In genomic region chr2:61017003-61017555, GRCh38 we compare ENCODE assay signal across 1 cellular context.
TF ChIP-seq lines count a peak whose summit lies in the region.

No MANE protein-coding gene starts in this region.

TF ChIP-seq in GM12878, 131 proteins besides CTCF, POLR2A, EP300 and RAD21 (continued from another document):
- no peak; the same call in 1 of the 2 replicates for TF ChIP-seq BACH1 (IDR thresholded peaks at IDR 0.05; ENCODE audit: borderline replicate concordance)
- peak; percentile 86 for TF ChIP-seq TARDBP (IDR thresholded peaks at IDR 0.05; ENCODE audit: borderline replicate concordance)
- peak; percentile 77 for TF ChIP-seq FOXK2 (IDR thresholded peaks at IDR 0.05)
- peak; percentile 53; the same call in 1 of the 2 replicates for TF ChIP-seq ASH2L (IDR thresholded peaks at IDR 0.05; ENCODE audit: borderline replicate concordance, low read depth)
- TF ChIP-seq ZBTB4 (CRISPR knock-in tag; IDR thresholded peaks at IDR 0.05), result no peak
- TF ChIP-seq NRF1 (conservative IDR thresholded peaks at IDR 0.05; ENCODE audit: low read depth, low read length), result no peak
- TF ChIP-seq IKZF1 (conservative IDR thresholded peaks at IDR 0.05), result peak; percentile 93
- TF ChIP-seq PBX3 (IDR thresholded peaks at IDR 0.05; ENCODE audit: insufficient replicate concordance, low read depth, low read length), result no peak
- peak; percentile 71; the same call in 2 of the 3 replicates for TF ChIP-seq POU2F2 (IDR thresholded peaks at IDR 0.05; ENCODE audit: borderline replicate concordance, low read depth, low read length)
- peak; percentile 96; the same call in 1 of the 2 replicates for TF ChIP-seq WRNIP1 (IDR thresholded peaks at IDR 0.05; ENCODE audit: borderline replicate concordance, low read depth, low read length)
- no peak for TF ChIP-seq ZBTB33 (IDR thresholded peaks at IDR 0.05)
- TF ChIP-seq ZNF622 (IDR thresholded peaks at IDR 0.05), result no peak
- 0 out of 2 replicates have a peak, but pooled peaks have one; percentile 44 for TF ChIP-seq MTA2 (IDR thresholded peaks at IDR 0.05; ENCODE audit: low read depth)
- TF ChIP-seq EGR1 (IDR thresholded peaks at IDR 0.05; ENCODE audit: borderline replicate concordance in 1 of 2, low read depth in 2 of 2, low read length in 2 of 2), result no peak
- peak in 1 of 2 experiments; percentile 53; a peak in 2 of 4 replicates for TF ChIP-seq ETV6 (conservative IDR thresholded peaks at IDR 0.05 in 1 of 2, IDR thresholded peaks at IDR 0.05 in 1 of 2; ENCODE audit: borderline replicate concordance in 1 of 2, low read depth in 1 of 2)
- peak; percentile 64; the same call in 1 of the 2 replicates for TF ChIP-seq CREM (IDR thresholded peaks at IDR 0.05; ENCODE audit: low read depth)
- peak in 1 of 2 experiments; percentile 72; a peak in 1 of 4 replicates for TF ChIP-seq SRF (IDR thresholded peaks at IDR 0.05; ENCODE audit: low read depth in 2 of 2, low read length in 2 of 2)
- no peak for TF ChIP-seq PAX8 (IDR thresholded peaks at IDR 0.05)
- TF ChIP-seq MYB (IDR thresholded peaks at IDR 0.05; ENCODE audit: borderline replicate concordance, low read depth, low read length), result no peak
- TF ChIP-seq MXI1 (IDR thresholded peaks at IDR 0.05; ENCODE audit: low read depth, low read length), result peak; percentile 86
- 0 out of 2 replicates have a peak, but pooled peaks have one; percentile 37 for TF ChIP-seq ZNF687 (IDR thresholded peaks at IDR 0.05)
TF ChIP-seq in GM12878: peak in this region for 64.
